22 cellular contexts compared by ENCODE assay signal in genomic region chr17:60386137-60386395, GRCh38. TPM values are rescaled to one million over a fixed set of nuclear protein-coding genes. Genes with fewer than 3 reads are reported as not detected.
DNase-seq lines count a peak whose midpoint lies in the region; ATAC-seq and TF ChIP-seq lines count a peak whose summit lies in the region.
"Had no signal": no experiment of that assay in that cellular context is flagged by ENCODE, and none has a peak within 500 bp of the region (broad histone marks: within the 10 kb centered on the region; RNA-seq: fewer than 3 reads in every experiment).

No MANE protein-coding gene starts in this region.

- H3K4me3 Mint-ChIP-seq in CD14-positive monocyte (peak overlapping the region in 1 of 2 donors; percentile 59), progenitor cell of endocrine pancreas (ENCODE audit: low read depth) (no peak overlapping the region)
- H3K4me3 Mint-ChIP-seq in CD8-positive, alpha-beta T cell = no peak overlapping the region
- H3K4me3 Mint-ChIP-seq: activated CD4-positive, alpha-beta memory T cell treated with anti-CD3 and anti-CD28 coated beads, Interleukin-2, amount 10 ng/mL, durations not matched to agents 7 days and 5 days; activated T-cell treated with anti-CD3 and anti-CD28 coated beads, Interleukin-2, amount 50 U/mL, for 4 hours had no signal

- no peak for DNase-seq in CD14-positive monocyte (ENCODE audit: low spot score)
- DNase-seq in caudate nucleus (lab: John Stamatoyannopoulos, UW) = no peak
- DNase-seq in DMS53 treated with DMSO at 0.1 percent for 48 hours (lab: John Stamatoyannopoulos, UW; ENCODE audit: unreplicated experiment) = no peak
- no peak for DNase-seq in progenitor cell of endocrine pancreas (ENCODE audit: low spot score, unreplicated experiment)
- DNase-seq in CD8-positive, alpha-beta T cell = no peak
- DNase-seq: activated CD4-positive, alpha-beta memory T cell treated with anti-CD3 and anti-CD28 coated beads, Interleukin-2, amount 10 ng/mL, durations not matched to agents 7 days and 5 days; activated naive CD4-positive, alpha-beta T cell treated with anti-CD3 and anti-CD28 coated beads, Interleukin-2, amount 50 U/mL, for 16 hours; activated T-cell treated with anti-CD3 and anti-CD28 coated beads, Interleukin-2, amount 50 U/mL, for 4 hours; foreskin melanocyte; GDM1; MG63; NCI-H2081 treated with DMSO at 0.1 percent for 48 hours; stimulated activated naive CD4-positive, alpha-beta T cell had no signal

- H3K9me3 ChIP-seq in HUES6 (ENCODE audit: control insufficient read depth, insufficient read depth, low read depth, low read length) = no peaks in the 10 kb centered on the region
- H3K9me3 ChIP-seq in neutrophil = no peaks in the 10 kb centered on the region
- H3K9me3 ChIP-seq in CD8-positive, alpha-beta T cell (ENCODE audit: low read length) = no peaks in the 10 kb centered on the region
- H3K9me3 ChIP-seq: MG63 had no signal

- H3K9ac ChIP-seq in HUES6 (ENCODE audit: low read length) = no peak overlapping the region

- H3K36me3 Mint-ChIP-seq in CD14-positive monocyte (peaks cover 11 to 20% of the 10 kb centered on the region in 2 donors), progenitor cell of endocrine pancreas (ENCODE audit: insufficient read depth) (peaks cover 2% of the 10 kb centered on the region)
- peaks cover 15% of the 10 kb centered on the region for H3K36me3 Mint-ChIP-seq in CD8-positive, alpha-beta T cell

- H3K27me3 ChIP-seq in HUES6 (ENCODE audit: control insufficient read depth, insufficient read depth, low read length) (no peaks in the 10 kb centered on the region), neutrophil (no peaks in the 10 kb centered on the region)
- no peaks in the 10 kb centered on the region for H3K27me3 ChIP-seq in CD8-positive, alpha-beta T cell (ENCODE audit: insufficient read depth, low read length)
- H3K27me3 ChIP-seq: MG63 had no signal

- H3K27ac Mint-ChIP-seq in CD14-positive monocyte (peak overlapping the region; percentile 77 to 88 (median 85)), progenitor cell of endocrine pancreas (no peak overlapping the region)
- H3K27ac Mint-ChIP-seq in CD8-positive, alpha-beta T cell = no peak overlapping the region
- H3K27ac Mint-ChIP-seq: activated CD4-positive, alpha-beta memory T cell treated with anti-CD3 and anti-CD28 coated beads, Interleukin-2, amount 10 ng/mL, durations not matched to agents 7 days and 5 days had no signal

- H3K4me1 ChIP-seq in HUES6 (ENCODE audit: control insufficient read depth, insufficient read depth, low read length) (peaks cover 78% of the 10 kb centered on the region), neutrophil (ENCODE audit: control insufficient read depth in 1 of 2, insufficient read depth in 1 of 2, low read depth in 1 of 2, low read length in 1 of 2) (peaks cover 72 to 81% of the 10 kb centered on the region in 2 experiments)
- H3K4me1 ChIP-seq in CD8-positive, alpha-beta T cell (ENCODE audit: insufficient read depth, low read length) = peaks cover 16% of the 10 kb centered on the region

- H3K4me1 Mint-ChIP-seq in CD14-positive monocyte (peaks cover 70% of the 10 kb centered on the region), progenitor cell of endocrine pancreas (ENCODE audit: low read depth) (peaks cover 42% of the 10 kb centered on the region)
- peaks cover 54% of the 10 kb centered on the region for H3K4me1 Mint-ChIP-seq in CD8-positive, alpha-beta T cell (ENCODE audit: low read depth)

- H3K27me3 Mint-ChIP-seq in CD14-positive monocyte (ENCODE audit: low read depth in 3 of 3) (peaks cover 0 to 3% (median 1%) of the 10 kb centered on the region in 3 donors), progenitor cell of endocrine pancreas (no peaks in the 10 kb centered on the region)
- no peaks in the 10 kb centered on the region for H3K27me3 Mint-ChIP-seq in CD8-positive, alpha-beta T cell (ENCODE audit: low read depth)
- H3K27me3 Mint-ChIP-seq: activated CD4-positive, alpha-beta memory T cell treated with anti-CD3 and anti-CD28 coated beads, Interleukin-2, amount 10 ng/mL, durations not matched to agents 7 days and 5 days had no signal

- ATAC-seq in HG03354 (IDR thresholded peaks at IDR 0.05; ENCODE audit: poor library complexity, severe bottlenecking, unreplicated experiment) = no peak
- no peak for ATAC-seq in CD8-positive, alpha-beta T cell
- ATAC-seq: activated T-cell treated with anti-CD3 and anti-CD28 coated beads, Interleukin-2, amount 50 U/mL, for 4 hours had no signal

- H3K4me3 ChIP-seq in HUES6 (ENCODE audit: low read depth, low read length) (peak overlapping the region; percentile 43; the same call in 1 of the 2 replicates), neutrophil (ENCODE audit: low read depth in 1 of 2, low read length in 1 of 2) (peak overlapping the region in 1 of 2 experiments; percentile 24)
- H3K4me3 ChIP-seq in CD8-positive, alpha-beta T cell (ENCODE audit: low read depth, low read length) = no peak overlapping the region
- H3K4me3 ChIP-seq: coronary artery, MG63 had no signal

- POLR2A ChIA-PET in CD8-positive, alpha-beta T cell (lab: Charles Lee) = interaction anchor here (1.4 kb wide), 1 partner anchor 13 kb away, joined by 6 read pairs; no protein-coding TSS in a partner anchor

- CTCF ChIA-PET in CD8-positive, alpha-beta T cell (lab: Charles Lee) = no interaction called here

- H3K9me3 Mint-ChIP-seq in CD14-positive monocyte = no peaks in the 10 kb centered on the region
- H3K9me3 Mint-ChIP-seq in progenitor cell of endocrine pancreas (ENCODE audit: low read depth) = no peaks in the 10 kb centered on the region
- H3K9me3 Mint-ChIP-seq in CD8-positive, alpha-beta T cell = no peaks in the 10 kb centered on the region
- H3K9me3 Mint-ChIP-seq: activated CD4-positive, alpha-beta memory T cell treated with anti-CD3 and anti-CD28 coated beads, Interleukin-2, amount 10 ng/mL, durations not matched to agents 7 days and 5 days; activated T-cell treated with anti-CD3 and anti-CD28 coated beads, Interleukin-2, amount 50 U/mL, for 4 hours had no signal

- H3K27ac ChIP-seq in HUES6 (ENCODE audit: low read depth, low read length) = peak overlapping the region; percentile 73; the same call in 1 of the 2 replicates
- peak overlapping the region; percentile 1 for H3K27ac ChIP-seq in caudate nucleus (ENCODE audit: low read depth, low read length)
- peak overlapping the region; percentile 75 for H3K27ac ChIP-seq in neutrophil
- H3K27ac ChIP-seq in CD8-positive, alpha-beta T cell (ENCODE audit: low read depth, low read length) = no peak overlapping the region
- H3K27ac ChIP-seq: coronary artery, VCaP had no signal

- TF ChIP-seq CTCF in CD14-positive monocyte (IDR thresholded peaks at IDR 0.05) = no peak
- TF ChIP-seq CTCF in neutrophil (IDR thresholded peaks at IDR 0.05) = no peak
- TF ChIP-seq CTCF in progenitor cell of endocrine pancreas (IDR thresholded peaks at IDR 0.05; ENCODE audit: unreplicated experiment) = no peak
- TF ChIP-seq CTCF in CD8-positive, alpha-beta T cell (IDR thresholded peaks at IDR 0.05) = no peak

- intact Hi-C loops in CD14-positive monocyte (cut with micrococcal nuclease) = no loop called here
- intact Hi-C loops in CD8-positive, alpha-beta T cell (cut with DNase I, micrococcal nuclease) = no loop called here

- 0 out of 2 replicates have a peak, but pooled peaks cover 3% of the 10 kb centered on the region for H3K36me3 ChIP-seq in HUES6 (ENCODE audit: control insufficient read depth, insufficient read depth, low read length)
- H3K36me3 ChIP-seq in neutrophil = no peaks in the 10 kb centered on the region
- H3K36me3 ChIP-seq in CD8-positive, alpha-beta T cell (ENCODE audit: insufficient read depth, low read length) = no peaks in the 10 kb centered on the region

RNA-seq across cellular contexts. Expression of gene USP32, which starts 5.9 kb away (rescaled TPM):
- polyA plus RNA-seq in CD14-positive monocyte = 10 to 100 TPM; 10.1 to 16.6 TPM
- 42.7 and 42.8 TPM in 2 replicates for total RNA-seq in progenitor cell of endocrine pancreas
- 10 to 100 TPM; 24.7 to 26.3 TPM for total RNA-seq in CD8-positive, alpha-beta T cell

RNA-seq across cellular contexts. Expression of gene CHCT1, which starts 36.2 kb away (rescaled TPM):
- polyA plus RNA-seq in CD14-positive monocyte = not detected
- total RNA-seq in progenitor cell of endocrine pancreas = not detected in 2 replicates
- total RNA-seq in CD8-positive, alpha-beta T cell = not detected
- total RNA-seq: activated CD4-positive, alpha-beta memory T cell treated with anti-CD3 and anti-CD28 coated beads, Interleukin-2, amount 10 ng/mL, durations not matched to agents 7 days and 5 days; HT1080; NCI-H460; ureter had no signal
- polyA plus RNA-seq: neural cell had no signal

Comparison
In these comparisons a context has a peak if more than half of its experiments do, and no peak if none do; other contexts are left out.
1. H3K27ac Mint-ChIP-seq: peak in CD14-positive monocyte (7 of 7); none in progenitor cell of endocrine pancreas (single experiment) and CD8-positive, alpha-beta T cell (single experiment).